In genomic region chr21:45030637-45031218, GRCh38 we compare ENCODE assay signal across 14 cellular contexts. TPM values are rescaled to one million over a fixed set of nuclear protein-coding genes. Genes with fewer than 3 reads are reported as not detected.
DNase-seq lines count a peak whose midpoint lies in the region; ATAC-seq and TF ChIP-seq lines count a peak whose summit lies in the region.
"Had no signal": no experiment of that assay in that cellular context is flagged by ENCODE, and none has a peak within 500 bp of the region (broad histone marks: within the 10 kb centered on the region; RNA-seq: fewer than 3 reads in every experiment).

No MANE protein-coding gene starts in this region.

- no peak overlapping the region for H3K9ac ChIP-seq in PC-3 (ENCODE audit: low read length)

- TF ChIP-seq EP300 in gastroesophageal sphincter (IDR thresholded peaks at IDR 0.05): no peak

- H3K36me3 ChIP-seq in gastroesophageal sphincter (no peaks in the 10 kb centered on the region), psoas muscle (ENCODE audit: insufficient read depth in 1 of 2, low read depth in 1 of 2) (no peaks in the 10 kb centered on the region), PC-3 (ENCODE audit: low read depth, low read length) (no peaks in the 10 kb centered on the region)
- H3K36me3 ChIP-seq in CD8-positive, alpha-beta T cell (ENCODE audit: insufficient read depth, low read length): no peaks in the 10 kb centered on the region
- H3K36me3 ChIP-seq: breast epithelium had no signal

- no TSS peak for BruUV-seq in PC-3 (replicated peaks; lab: Mats Ljungman, UMichigan)

- POLR2A ChIA-PET in CD8-positive, alpha-beta T cell (lab: Charles Lee): no interaction called here
- POLR2A ChIA-PET in PC-3 (lab: Charles Lee; ENCODE audit: unreplicated experiment): no interaction called here

- peaks cover 2 to 72% (median 54%) of the 10 kb centered on the region in 3 donors for H3K4me1 ChIP-seq in gastroesophageal sphincter
- H3K4me1 ChIP-seq in psoas muscle: peaks cover 23% of the 10 kb centered on the region
- no peaks in the 10 kb centered on the region for H3K4me1 ChIP-seq in CD8-positive, alpha-beta T cell (ENCODE audit: insufficient read depth, low read length)
- H3K4me1 ChIP-seq in PC-3 (ENCODE audit: insufficient read depth, low read length): no peaks in the 10 kb centered on the region
- H3K4me1 ChIP-seq: breast epithelium had no signal

- H3K4me3 Mint-ChIP-seq in CD8-positive, alpha-beta T cell: no peak overlapping the region
- H3K4me3 Mint-ChIP-seq: CD4-positive, CD25-positive, alpha-beta regulatory T cell had no signal

- no peak for TF ChIP-seq CTCF in gastroesophageal sphincter (IDR thresholded peaks at IDR 0.05)
- no peak for TF ChIP-seq CTCF in psoas muscle (IDR thresholded peaks at IDR 0.05)
- no peak for TF ChIP-seq CTCF in CD8-positive, alpha-beta T cell (IDR thresholded peaks at IDR 0.05)
- no peak for TF ChIP-seq CTCF in PC-3 (conservative IDR thresholded peaks at IDR 0.05; ENCODE audit: low read depth, low read length)

- H3K4me1 Mint-ChIP-seq in CD8-positive, alpha-beta T cell (ENCODE audit: low read depth): no peaks in the 10 kb centered on the region

- 35 to 61% methylated on average over 4 to 5 of the region's 15 CpGs for WGBS in gastroesophageal sphincter (ENCODE audit: low coverage in 1 of 2), 2 donors
- WGBS in psoas muscle, 3 donors: 62 to 69% (median 68%) methylated on average over 15 of the region's 15 CpGs

- H3K4me3 ChIP-seq in gastroesophageal sphincter (no peak overlapping the region), psoas muscle (no peak overlapping the region), PC-3 (ENCODE audit: low read length) (no peak overlapping the region)
- H3K4me3 ChIP-seq in CD8-positive, alpha-beta T cell (ENCODE audit: low read depth, low read length): no peak overlapping the region
- H3K4me3 ChIP-seq: breast epithelium had no signal

- no peaks in the 10 kb centered on the region for H3K79me2 ChIP-seq in PC-3 (ENCODE audit: low read length)

- no peaks in the 10 kb centered on the region for H3K36me3 Mint-ChIP-seq in CD8-positive, alpha-beta T cell
- H3K36me3 Mint-ChIP-seq: CD4-positive, CD25-positive, alpha-beta regulatory T cell had no signal

- no peaks in the 10 kb centered on the region for H3F3A ChIP-seq in PC-3 (ENCODE audit: low read length, unreplicated experiment)

- H3K27ac ChIP-seq in gastroesophageal sphincter (peak overlapping the region in 3 of 4 donors; percentile 82 to 86 (median 84)), psoas muscle (peak overlapping the region; percentile 9), PC-3 (ENCODE audit: low read length) (no peak overlapping the region)
- no peak overlapping the region for H3K27ac ChIP-seq in CD8-positive, alpha-beta T cell (ENCODE audit: low read depth, low read length)
- H3K27ac ChIP-seq: breast epithelium had no signal

- intact Hi-C loops in psoas muscle (cut with DNase I): loop anchor here in 1 of 2 donors (5.0 kb wide), 1 partner anchor 73 kb away; no protein-coding TSS in a partner anchor
- intact Hi-C loops in CD8-positive, alpha-beta T cell (cut with DNase I, micrococcal nuclease): no loop called here
- intact Hi-C loops in PC-3 (cut with micrococcal nuclease): no loop called here

- H3K27me3 ChIP-seq in gastroesophageal sphincter (no peaks in the 10 kb centered on the region), psoas muscle (ENCODE audit: insufficient read depth in 3 of 3, low read length in 2 of 3) (no peaks in the 10 kb centered on the region), PC-3 (ENCODE audit: low read length) (no peaks in the 10 kb centered on the region)
- H3K27me3 ChIP-seq in CD8-positive, alpha-beta T cell (ENCODE audit: insufficient read depth, low read length): no peaks in the 10 kb centered on the region
- H3K27me3 ChIP-seq: breast epithelium had no signal

- H3K9me3 ChIP-seq in gastroesophageal sphincter: no peaks in the 10 kb centered on the region
- no peaks in the 10 kb centered on the region for H3K9me3 ChIP-seq in psoas muscle
- no peaks in the 10 kb centered on the region for H3K9me3 ChIP-seq in CD8-positive, alpha-beta T cell (ENCODE audit: low read length)
- no peaks in the 10 kb centered on the region for H3K9me3 ChIP-seq in PC-3 (ENCODE audit: low read length)
- H3K9me3 ChIP-seq: breast epithelium had no signal

- DNase-seq in ELR (ENCODE audit: low read depth) (peak; percentile 24), UCSD-AML1 (lab: John Stamatoyannopoulos, UW; ENCODE audit: unreplicated experiment) (peak; percentile 63), psoas muscle (peak in 1 of 2 donors; percentile 54), PC-3 (no peak), AML-193 (lab: John Stamatoyannopoulos, UW) (no peak)
- no peak for DNase-seq in CD8-positive, alpha-beta T cell
- DNase-seq: activated CD4-positive, alpha-beta T cell treated with anti-CD3 and anti-CD28 coated beads, Interleukin-2, amount 50 U/mL, for 4 hours; CD4-positive, CD25-positive, alpha-beta regulatory T cell; midbrain; NCI-H510A; stimulated activated naive CD4-positive, alpha-beta T cell treated with Interleukin-2 at 50 U/mL for 16 hours had no signal

- H3K9me3 Mint-ChIP-seq in CD8-positive, alpha-beta T cell: no peaks in the 10 kb centered on the region

- H3K27ac Mint-ChIP-seq in CD8-positive, alpha-beta T cell: no peak overlapping the region

- peaks cover 9% of the 10 kb centered on the region for H3K27me3 Mint-ChIP-seq in CD8-positive, alpha-beta T cell (ENCODE audit: low read depth)

- ATAC-seq in gastroesophageal sphincter (peak; percentile 31), psoas muscle (no peak), PC-3 (no peak), HG03095 (IDR thresholded peaks at IDR 0.05; ENCODE audit: unreplicated experiment) (no peak)
- ATAC-seq in CD8-positive, alpha-beta T cell: no peak

- no peaks in the 10 kb centered on the region for H4K20me1 ChIP-seq in PC-3 (ENCODE audit: low read length)

- no peak overlapping the region for H3K4me2 ChIP-seq in PC-3 (ENCODE audit: low read length)

- H2AFZ ChIP-seq in PC-3 (ENCODE audit: low read length): no peak overlapping the region

- no peaks in the 10 kb centered on the region for H3K9me2 ChIP-seq in PC-3 (replicated peaks; ENCODE audit: low read length)

- no peak for TF ChIP-seq POLR2A in gastroesophageal sphincter (IDR thresholded peaks at IDR 0.05)

- CTCF ChIA-PET in CD8-positive, alpha-beta T cell (lab: Charles Lee): no interaction called here
- CTCF ChIA-PET in PC-3 (lab: Charles Lee): no interaction called here

RNA-seq across cellular contexts. Expression of gene ADARB1, which starts 43.7 kb away (rescaled TPM):
- 100 to 1,000 TPM; 136 to 228 (median 181) TPM for total RNA-seq in gastroesophageal sphincter
- 10 to 100 TPM in 2 of 4 donors, 1 to 10 TPM in 2; 6.9 to 22.7 (median 14.4) TPM for total RNA-seq in psoas muscle
- polyA plus RNA-seq in psoas muscle: 1 to 10 TPM; 3.8 to 6.4 (median 4.1) TPM
- total RNA-seq in CD8-positive, alpha-beta T cell: 10 to 100 TPM; 21.1 to 22.6 TPM
- 14.1 and 21.0 TPM in 2 replicates for total RNA-seq in PC-3 (2014; rRNA removed)

Comparison
In these comparisons a context has a peak if more than half of its experiments do, and no peak if none do; other contexts are left out.
1. DNase-seq: peak in ELR (single experiment) and UCSD-AML1 (single experiment); none in CD8-positive, alpha-beta T cell (0 of 7), PC-3 (single experiment) and AML-193 (0 of 2).
2. H3K27ac ChIP-seq: peak in gastroesophageal sphincter (3 of 4) and psoas muscle (single experiment); none in CD8-positive, alpha-beta T cell (single experiment) and PC-3 (single experiment).